15 cellular contexts compared by ENCODE assay signal in the genomic region with DNA sequence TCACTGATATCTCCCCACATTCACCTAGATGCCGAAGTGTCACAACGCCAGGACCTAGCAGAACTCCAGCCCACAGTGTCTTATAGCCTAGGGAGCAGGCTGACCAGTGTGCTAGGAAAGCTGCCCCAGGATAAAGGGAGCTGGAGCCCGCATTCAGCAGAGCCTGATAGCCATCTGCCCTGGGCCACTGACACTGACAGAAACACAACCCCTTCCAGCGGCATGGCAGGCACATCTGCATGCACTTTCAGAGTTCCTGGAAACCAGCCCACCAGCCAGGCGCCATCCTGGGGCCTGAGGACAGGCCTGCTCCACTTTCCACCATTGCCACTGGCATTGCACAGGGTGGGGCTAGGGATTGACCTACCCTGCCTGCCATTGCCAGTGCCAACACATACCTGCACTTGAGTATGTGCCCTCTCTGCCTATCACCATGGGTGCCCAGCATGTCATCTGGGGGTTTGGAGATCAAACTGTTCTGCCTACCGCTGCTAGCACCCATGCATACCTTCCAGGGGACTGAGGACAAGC.
"Had no signal": no experiment of that assay in that cellular context is flagged by ENCODE, and none has a peak within 500 bp of the region (broad histone marks: within the 10 kb centered on the region; RNA-seq: fewer than 3 reads in every experiment).

No MANE protein-coding gene starts in this region.

- H3K4me3 Mint-ChIP-seq: dendritic cell treated with granulocyte-macrophage colony-stimulating factor and Interleukin-4, amounts not matched to agents 40 ng/mL and 50 ng/mL, for 4 days; immature natural killer cell; naive thymus-derived CD4-positive, alpha-beta T cell; nephron progenitor cell; stimulated activated naive B cell treated with anti-CD40 and anti-IgM and Interleukin-4, amounts not matched to agents 10 μg/mL and 1 μg/mL and 100 μg/mL, for 72 hours; stimulated activated naive CD8-positive, alpha-beta T cell treated with anti-CD3 and anti-CD28 coated beads, Interleukin-15, amount 100 ng/mL, for 72 hours had no signal

- H3K36me3 Mint-ChIP-seq: immature natural killer cell; naive thymus-derived CD4-positive, alpha-beta T cell; stimulated activated naive B cell treated with anti-CD40 and anti-IgM and Interleukin-4, amounts not matched to agents 10 μg/mL and 1 μg/mL and 100 μg/mL, for 72 hours had no signal

- H3K4me3 ChIP-seq: esophagus squamous epithelium, thoracic aorta, transverse colon had no signal

- H3K27ac Mint-ChIP-seq: dendritic cell treated with granulocyte-macrophage colony-stimulating factor and Interleukin-4, amounts not matched to agents 40 ng/mL and 50 ng/mL, for 4 days; immature natural killer cell; naive thymus-derived CD4-positive, alpha-beta T cell; nephron progenitor cell; stimulated activated naive B cell treated with anti-CD40 and anti-IgM and Interleukin-4, amounts not matched to agents 10 μg/mL and 1 μg/mL and 100 μg/mL, for 72 hours had no signal

- H3K4me1 Mint-ChIP-seq: immature natural killer cell; naive thymus-derived CD4-positive, alpha-beta T cell; nephron progenitor cell; stimulated activated naive B cell treated with anti-CD40 and anti-IgM and Interleukin-4, amounts not matched to agents 10 μg/mL and 1 μg/mL and 100 μg/mL, for 72 hours; stimulated activated naive CD8-positive, alpha-beta T cell treated with anti-CD3 and anti-CD28 coated beads, Interleukin-15, amount 100 ng/mL, for 72 hours had no signal

- DNase-seq: esophagus squamous epithelium; foreskin fibroblast; immature natural killer cell; left colon; left ventricle myocardium superior; naive thymus-derived CD4-positive, alpha-beta T cell; nephron progenitor cell; small intestine; stimulated activated CD4-positive, alpha-beta T cell treated with anti-CD3 and anti-CD28 coated beads, Interleukin-2, amount 100 ng/mL, for 48 hours; stimulated activated naive B cell treated with anti-CD40 and anti-IgM and Interleukin-4, amounts not matched to agents 10 μg/mL and 1 μg/mL and 100 μg/mL, for 72 hours; stimulated activated naive CD8-positive, alpha-beta T cell treated with anti-CD3 and anti-CD28 coated beads, Interleukin-15, amount 100 ng/mL, for 72 hours; transverse colon had no signal

- H3K36me3 ChIP-seq: esophagus squamous epithelium, neutrophil, thoracic aorta, transverse colon had no signal

- H3K27me3 ChIP-seq: esophagus squamous epithelium, neutrophil, transverse colon had no signal

- H3K27me3 Mint-ChIP-seq: dendritic cell treated with granulocyte-macrophage colony-stimulating factor and Interleukin-4, amounts not matched to agents 40 ng/mL and 50 ng/mL, for 4 days; naive thymus-derived CD4-positive, alpha-beta T cell; stimulated activated naive CD8-positive, alpha-beta T cell treated with anti-CD3 and anti-CD28 coated beads, Interleukin-15, amount 100 ng/mL, for 72 hours had no signal

- H3K27ac ChIP-seq: esophagus squamous epithelium, neutrophil, thoracic aorta, transverse colon had no signal

- H3K9me3 ChIP-seq: esophagus squamous epithelium, neutrophil, thoracic aorta, transverse colon had no signal

- ATAC-seq: left colon; left ventricle myocardium superior; naive thymus-derived CD4-positive, alpha-beta T cell; stimulated activated naive CD8-positive, alpha-beta T cell treated with anti-CD3 and anti-CD28 coated beads, Interleukin-15, amount 100 ng/mL, for 72 hours had no signal

- H3K4me1 ChIP-seq: esophagus squamous epithelium, transverse colon had no signal
